8 cellular contexts compared by ENCODE assay signal in genomic region chr9:15622596-15622995, GRCh38.
DNase-seq lines count a peak whose midpoint lies in the region; ATAC-seq and TF ChIP-seq lines count a peak whose summit lies in the region.

No MANE protein-coding gene starts in this region.

- H3K4me1 ChIP-seq in MM.1S (ENCODE audit: low read length) = no peaks in the 10 kb centered on the region

- TF ChIP-seq CTCF in MM.1S (IDR thresholded peaks at IDR 0.05; ENCODE audit: low read length) (no peak; the same call in 1 of the 2 replicates), astrocyte of the spinal cord (IDR thresholded peaks at IDR 0.05; ENCODE audit: low read depth, low read length) (peak; percentile 46)

- no peaks in the 10 kb centered on the region for H3K79me2 ChIP-seq in MM.1S (ENCODE audit: low read length)

- H3K4me2 ChIP-seq in MM.1S (ENCODE audit: low read depth, low read length) = no peak overlapping the region

- DNase-seq in ELR (ENCODE audit: low read depth) = peak; percentile 31
- peak; percentile 7 for DNase-seq in MM.1S
- peak; percentile 55 for DNase-seq in astrocyte of the spinal cord (ENCODE audit: low read depth, low spot score)
- DNase-seq in medulla oblongata (ENCODE audit: extremely low spot score) = peak; percentile 34
- DNase-seq in NCI-H1930 (lab: John Stamatoyannopoulos, UW) = no peak

- H4K20me1 ChIP-seq in MM.1S (ENCODE audit: insufficient read depth, low read length) = no peaks in the 10 kb centered on the region

- H3K9me2 ChIP-seq in MM.1S (replicated peaks; ENCODE audit: insufficient read depth, low read length) = no peaks in the 10 kb centered on the region

- no peaks in the 10 kb centered on the region for H3K27me3 ChIP-seq in MM.1S (replicated peaks; ENCODE audit: insufficient read depth, low read length)

- in situ Hi-C loops in astrocyte of the spinal cord (cut with HindIII; ENCODE audit: low sequenced_read_pairs) = no loop called here

- H3K27ac ChIP-seq in MM.1S (ENCODE audit: low read length) = no peak overlapping the region

- no peak overlapping the region for H2AFZ ChIP-seq in MM.1S (ENCODE audit: low read length)

- ATAC-seq in GM21526 (IDR thresholded peaks at IDR 0.05; ENCODE audit: low FRiP score, unreplicated experiment) (no peak), HG03432 (IDR thresholded peaks at IDR 0.05; ENCODE audit: unreplicated experiment) (no peak), GM18517 (IDR thresholded peaks at IDR 0.05; ENCODE audit: unreplicated experiment) (no peak)

- H3K36me3 ChIP-seq in MM.1S (replicated peaks; ENCODE audit: insufficient read depth, low read length) = no peaks in the 10 kb centered on the region

- no peak overlapping the region for H3K9ac ChIP-seq in MM.1S (ENCODE audit: low read length)

- no peaks in the 10 kb centered on the region for H3F3A ChIP-seq in MM.1S (ENCODE audit: insufficient read depth, low read length)

- H3K9me3 ChIP-seq in MM.1S (replicated peaks; ENCODE audit: insufficient read depth, low read length) = no peaks in the 10 kb centered on the region

- H3K4me3 ChIP-seq in MM.1S (ENCODE audit: low read length) (no peak overlapping the region), astrocyte of the spinal cord (ENCODE audit: low read depth, low read length) (no peak overlapping the region)

Comparison
In these comparisons a context has a peak if more than half of its experiments do, and no peak if none do; other contexts are left out.
1. DNase-seq: peak in ELR (single experiment), MM.1S (single experiment), astrocyte of the spinal cord (single experiment) and medulla oblongata (single experiment); none in NCI-H1930 (0 of 2).